ENCODE assay signal across 8 cellular contexts in the genomic region with DNA sequence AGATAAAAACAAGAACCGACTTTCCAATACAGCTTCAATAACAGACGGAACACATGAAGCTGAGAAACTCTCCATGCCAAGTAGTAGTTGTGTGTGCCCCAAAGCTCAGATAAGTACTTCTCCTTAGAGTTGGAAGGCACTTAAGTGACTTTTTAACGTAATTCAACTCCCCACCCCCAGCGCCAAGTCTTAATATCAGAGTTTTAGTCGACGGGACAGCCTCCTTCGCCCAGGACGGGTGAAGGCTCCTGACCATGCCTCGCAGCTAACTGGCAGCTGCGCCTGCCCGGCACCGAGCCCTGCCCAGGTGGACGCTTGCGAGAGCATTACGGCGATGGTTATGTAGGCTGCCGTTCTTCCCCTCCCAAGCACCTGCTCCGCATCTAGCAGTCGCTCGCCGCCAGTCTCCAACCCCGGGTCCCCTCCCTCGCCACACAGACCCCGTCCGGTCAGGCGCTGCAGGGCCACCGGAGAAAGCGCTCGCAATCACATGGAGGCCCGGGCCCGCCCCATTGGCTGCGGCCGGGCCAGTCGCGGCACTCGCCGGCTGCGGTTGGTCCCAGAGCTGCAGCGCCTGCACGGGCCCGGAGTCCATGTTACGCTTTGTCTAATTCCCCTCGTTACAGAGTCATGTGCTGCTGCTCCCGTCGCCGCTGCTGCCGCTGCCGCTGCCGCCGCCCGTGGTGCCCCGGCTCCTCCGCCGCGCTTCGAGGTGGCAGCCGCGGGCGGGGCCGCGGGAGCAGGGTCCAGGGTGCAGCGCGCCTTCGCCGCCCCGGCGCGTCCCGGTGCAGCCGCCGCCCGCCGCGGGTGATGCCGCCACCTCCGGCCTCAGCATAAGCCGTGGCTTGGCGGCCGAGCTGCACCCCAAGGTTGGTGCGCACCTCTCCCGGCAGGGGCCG. TPM values are rescaled to one million over a fixed set of nuclear protein-coding genes. Genes with fewer than 3 reads are reported as not detected.
DNase-seq lines count a peak whose midpoint lies in the region; ATAC-seq, FAIRE-seq and TF ChIP-seq lines count a peak whose summit lies in the region.

A gene (plus strand): TSS at position 610 of the 899 bp plus-strand sequence. CDS start 112,037 bp downstream, outside the sequence.

- no peaks in the 10 kb centered on the region for H3K27me3 Mint-ChIP-seq in progenitor cell of endocrine pancreas

- intact Hi-C loops in T-helper 1 cell treated with Interleukin-12 subunit alpha and Interleukin-12 subunit beta and Interleukin-4 antibody, amounts not matched to agents 30 ng/mL and 1 ng/mL, for 36 hours (cut with micrococcal nuclease), result loop anchor here (1.0 to 5.0 kb wide), 10 partner anchors 16 to 928 kb away; a partner anchor contains a TSS
- intact Hi-C loops in left cardiac atrium (cut with DNase I), result no loop called here

- H3K4me1 Mint-ChIP-seq in progenitor cell of endocrine pancreas (ENCODE audit: low read depth), result peaks cover 28% of the 10 kb centered on the region

- peak; percentile 74 for ATAC-seq in HG02759 (IDR thresholded peaks at IDR 0.05; ENCODE audit: unreplicated experiment)
- peak; percentile 95 to 97 for ATAC-seq in left cardiac atrium

- peak; percentile 93 for DNase-seq in GM13977 (ENCODE audit: low spot score)
- peak; percentile 83 for DNase-seq in NCI-H128 (lab: John Stamatoyannopoulos, UW; ENCODE audit: unreplicated experiment)
- peak; percentile 64 for DNase-seq in amniotic stem cell (lab: John Stamatoyannopoulos, UW)
- DNase-seq in left cardiac atrium, result peak; percentile 87
- peak; percentile 79 for DNase-seq in progenitor cell of endocrine pancreas (ENCODE audit: low spot score, unreplicated experiment)
- peak; percentile 89 for DNase-seq in urothelium cell line (ENCODE audit: low spot score)

- peaks cover 5% of the 10 kb centered on the region for H3K36me3 Mint-ChIP-seq in progenitor cell of endocrine pancreas (ENCODE audit: insufficient read depth)

- in situ Hi-C loops in GM13977 (cut with MboI; ENCODE audit: low pct_unique_long_range_greater_than_20kb, low sequenced_read_pairs, unreplicated experiment), result no loop called here

- no peak for FAIRE-seq in urothelium cell line (lab: Jason Lieb, UNC)

- H3K4me3 Mint-ChIP-seq in progenitor cell of endocrine pancreas (ENCODE audit: low read depth), result peak within 1 kb of the TSS; percentile 88

- H3K9me3 Mint-ChIP-seq in progenitor cell of endocrine pancreas (ENCODE audit: low read depth), result no peaks in the 10 kb centered on the region

- TF ChIP-seq CTCF in GM13977 (IDR thresholded peaks at IDR 0.05; ENCODE audit: extremely low read depth, insufficient read depth, missing control alignments), result no peak
- no peak for TF ChIP-seq CTCF in progenitor cell of endocrine pancreas (IDR thresholded peaks at IDR 0.05; ENCODE audit: unreplicated experiment)

- peak within 1 kb of the TSS; percentile 96 for H3K27ac Mint-ChIP-seq in progenitor cell of endocrine pancreas

RNA-seq across cellular contexts. Expression of the gene that starts here (rescaled TPM):
- 34.4 and 36.2 TPM in 2 replicates for total RNA-seq in T-helper 1 cell treated with Interleukin-12 subunit alpha and Interleukin-12 subunit beta and Interleukin-4 antibody, amounts not matched to agents 30 ng/mL and 1 ng/mL, for 36 hours
- total RNA-seq in left cardiac atrium, result 10 to 100 TPM in 1 of 2 donors, 1 to 10 TPM in 1; 7.3 to 13.6 TPM
- total RNA-seq in progenitor cell of endocrine pancreas, result 41.2 and 42.1 TPM in 2 replicates

Comparison
In these comparisons a context has a peak if more than half of its experiments do, and no peak if none do; other contexts are left out.
1. Peak in every context shown above with its lines: DNase-seq and ATAC-seq.